Comparison of ENCODE assay signal across 11 cellular contexts in the genomic region with DNA sequence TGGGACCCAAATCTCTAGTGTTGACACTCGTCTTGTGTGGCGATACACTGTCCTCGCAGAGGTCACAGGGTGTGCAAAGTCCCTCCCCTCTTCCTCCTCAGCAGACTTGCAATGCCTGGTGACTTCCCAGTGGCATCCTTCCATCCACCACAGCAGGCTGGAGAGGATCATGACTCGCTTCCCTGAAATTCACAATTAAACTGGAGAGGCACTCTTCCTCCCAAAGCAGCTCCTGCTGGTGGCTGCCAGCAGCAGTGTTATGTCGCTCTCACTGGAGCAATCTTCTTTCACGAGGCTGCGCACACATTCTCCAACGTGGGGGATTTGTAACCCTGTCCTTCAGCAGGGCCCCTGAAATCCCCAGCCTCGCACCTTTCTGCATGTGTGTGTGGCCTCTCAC.
DNase-seq lines count a peak whose midpoint lies in the region; ATAC-seq and TF ChIP-seq lines count a peak whose summit lies in the region.
"Had no signal": no experiment of that assay in that cellular context is flagged by ENCODE, and none has a peak within 500 bp of the region (broad histone marks: within the 10 kb centered on the region; RNA-seq: fewer than 3 reads in every experiment).

No MANE protein-coding gene starts in this region.

- DNase-seq in H7 (peak; percentile 25), RKO (ENCODE audit: low spot score) (peak; percentile 37), fibroblast of peridontal ligament (ENCODE audit: extremely low read depth) (peak; percentile 69), sciatic nerve (ENCODE audit: low spot score) (no peak), natural killer cell (no peak)
- DNase-seq in stimulated activated naive CD4-positive, alpha-beta T cell treated with Interleukin-2 at 50 U/mL for 16 hours (lab: John Stamatoyannopoulos, UW): no peak
- DNase-seq: activated CD4-positive, alpha-beta T cell treated with anti-CD3 and anti-CD28 coated beads for 4 hours; NCI-H2081; stimulated activated CD4-positive, alpha-beta T cell treated with anti-CD3 and anti-CD28 coated beads, Interleukin-2, amount 100 ng/mL, for 24 hours had no signal

- H3K4me3 ChIP-seq in H7 (ENCODE audit: insufficient read depth, low read depth, low read length): no peak overlapping the region

- no peaks in the 10 kb centered on the region for H3K9me3 Mint-ChIP-seq in natural killer cell

- no peak overlapping the region for H3K4me3 Mint-ChIP-seq in natural killer cell

- H3K27ac Mint-ChIP-seq in natural killer cell: no peak overlapping the region

- H3K36me3 Mint-ChIP-seq in natural killer cell: no peaks in the 10 kb centered on the region

- H3K4me1 Mint-ChIP-seq in natural killer cell: peaks cover 6 to 9% of the 10 kb centered on the region in 2 donors

- TF ChIP-seq CTCF in natural killer cell (IDR thresholded peaks at IDR 0.05): no peak

- intact Hi-C loops in sciatic nerve (cut with DNase I): no loop called here
- intact Hi-C loops in natural killer cell (cut with micrococcal nuclease): no loop called here

- H3K27me3 Mint-ChIP-seq in natural killer cell (ENCODE audit: low read depth in 2 of 2): no peaks in the 10 kb centered on the region

- ATAC-seq in sciatic nerve: peak; percentile 61
- ATAC-seq in GM18519 (IDR thresholded peaks at IDR 0.05; ENCODE audit: low FRiP score, unreplicated experiment): no peak
- no peak for ATAC-seq in natural killer cell
- ATAC-seq: left lobe of liver had no signal

- H3K36me3 ChIP-seq in H7 (replicated peaks; ENCODE audit: control insufficient read depth, insufficient read depth, low read length): no peaks in the 10 kb centered on the region

- H3K27me3 ChIP-seq in H7 (ENCODE audit: control insufficient read depth, insufficient read depth, low read length): no peaks in the 10 kb centered on the region

Comparison
In these comparisons a context has a peak if more than half of its experiments do, and no peak if none do; other contexts are left out.
1. DNase-seq: peak in H7 (single experiment), RKO (single experiment) and fibroblast of peridontal ligament (single experiment); none in sciatic nerve (single experiment), stimulated activated naive CD4-positive, alpha-beta T cell treated with Interleukin-2 at 50 U/mL for 16 hours (single experiment) and natural killer cell (single experiment).